Comparison of ENCODE assay signal across 8 cellular contexts in genomic region chr1:160399544-160400283, GRCh38. TPM values are rescaled to one million over a fixed set of nuclear protein-coding genes. Genes with fewer than 3 reads are reported as not detected.
DNase-seq lines count a peak whose midpoint lies in the region; ATAC-seq and TF ChIP-seq lines count a peak whose summit lies in the region.

No MANE protein-coding gene starts in this region.

- H3K4me1 Mint-ChIP-seq in endothelial cell (ENCODE audit: unreplicated experiment) (peaks cover 61% of the 10 kb centered on the region), neural crest cell (peaks cover 48% of the 10 kb centered on the region)

- ATAC-seq in HG03196 (IDR thresholded peaks at IDR 0.05; ENCODE audit: unreplicated experiment), result no peak

- peak overlapping the region; percentile 24 for H3K4me3 ChIP-seq in AG10803 (ENCODE audit: low read length)
- peak overlapping the region; percentile 54 for H3K4me3 ChIP-seq in NT2/D1 (ENCODE audit: insufficient read length, low read depth)

- no peak for TF ChIP-seq CTCF in AG10803 (conservative IDR thresholded peaks at IDR 0.05; ENCODE audit: low read length)
- TF ChIP-seq CTCF in endothelial cell (IDR thresholded peaks at IDR 0.05; ENCODE audit: unreplicated experiment), result peak; percentile 52
- peak; percentile 51 for TF ChIP-seq CTCF in neural crest cell (conservative IDR thresholded peaks at IDR 0.05)

- H3K36me3 Mint-ChIP-seq in endothelial cell (ENCODE audit: low read depth, unreplicated experiment), result peaks cover 8% of the 10 kb centered on the region
- no peaks in the 10 kb centered on the region for H3K36me3 Mint-ChIP-seq in neural crest cell (ENCODE audit: low read depth)

- H3K27me3 ChIP-seq in NT2/D1 (ENCODE audit: insufficient read depth, insufficient read length), result no peaks in the 10 kb centered on the region

- H3K4me1 ChIP-seq in NT2/D1 (ENCODE audit: insufficient read depth, insufficient read length), result peaks cover 23% of the 10 kb centered on the region

- peak overlapping the region; percentile 90 for H3K9ac ChIP-seq in NT2/D1 (ENCODE audit: insufficient read length, low read depth)

- H3K27ac Mint-ChIP-seq in endothelial cell (ENCODE audit: unreplicated experiment) (no peak overlapping the region), neural crest cell (ENCODE audit: unreplicated experiment) (peak overlapping the region; percentile 60)

- H3K9me3 ChIP-seq in NT2/D1 (ENCODE audit: insufficient read depth, low read length), result no peaks in the 10 kb centered on the region

- H3K36me3 ChIP-seq in NT2/D1 (ENCODE audit: insufficient read depth, insufficient read length, low read length), result peaks cover 13% of the 10 kb centered on the region

- DNase-seq in AG10803 (ENCODE audit: low read depth), result no peak
- DNase-seq in NT2/D1 (ENCODE audit: low read depth, low spot score), result peak; percentile 66
- DNase-seq in endothelial cell (ENCODE audit: low spot score), result no peak
- DNase-seq in neural crest cell (ENCODE audit: low read depth, low spot score), result no peak
- no peak for DNase-seq in cerebellar cortex (ENCODE audit: low spot score)
- no peak for DNase-seq in AG20443 (ENCODE audit: low spot score)
- no peak for DNase-seq in NCI-H446 treated with DMSO at 0.1 percent for 48 hours (lab: John Stamatoyannopoulos, UW)

- H3K4me3 Mint-ChIP-seq in endothelial cell (ENCODE audit: unreplicated experiment) (peak overlapping the region; percentile 67), neural crest cell (peak overlapping the region; percentile 89)

- no peaks in the 10 kb centered on the region for H3K9me3 Mint-ChIP-seq in endothelial cell (ENCODE audit: unreplicated experiment)
- no peaks in the 10 kb centered on the region for H3K9me3 Mint-ChIP-seq in neural crest cell

- peaks cover 12% of the 10 kb centered on the region for H3K27me3 Mint-ChIP-seq in endothelial cell (ENCODE audit: unreplicated experiment)
- no peaks in the 10 kb centered on the region for H3K27me3 Mint-ChIP-seq in neural crest cell (ENCODE audit: low read depth)

RNA-seq across cellular contexts. Expression of gene VANGL2, which starts 0.7 kb away (rescaled TPM):
- total RNA-seq in endothelial cell (ENCODE audit: unreplicated experiment) (79.8 TPM), neural crest cell (106 and 109 TPM in 2 replicates)

RNA-seq across cellular contexts. Expression of gene NHLH1, which starts 32.8 kb away (rescaled TPM):
- total RNA-seq in endothelial cell (ENCODE audit: unreplicated experiment), result 1.2 TPM
- 10.0 and 10.6 TPM in 2 replicates for total RNA-seq in neural crest cell

RNA-seq across cellular contexts. Expression of gene NCSTN, which starts 56.5 kb away (rescaled TPM):
- total RNA-seq in endothelial cell (ENCODE audit: unreplicated experiment) (115 TPM), neural crest cell (83.1 and 98.8 TPM in 2 replicates)

RNA-seq across cellular contexts. Expression of gene COPA, which starts 56.7 kb away (rescaled TPM):
- total RNA-seq in endothelial cell (ENCODE audit: unreplicated experiment) (178 TPM), neural crest cell (123 and 124 TPM in 2 replicates)
